In genomic region chr10:73886085-73886529, GRCh38 we compare ENCODE assay signal across 8 cellular contexts. TPM values are rescaled to one million over a fixed set of nuclear protein-coding genes. Genes with fewer than 3 reads are reported as not detected.
DNase-seq lines count a peak whose midpoint lies in the region; ATAC-seq, FAIRE-seq and TF ChIP-seq lines count a peak whose summit lies in the region.

No MANE protein-coding gene starts in this region.

- H3K4me2 ChIP-seq in neural progenitor cell = no peak overlapping the region

- H3K4me3 Mint-ChIP-seq in neural progenitor cell = no peak overlapping the region

- H3K36me3 Mint-ChIP-seq in neural progenitor cell = no peaks in the 10 kb centered on the region

- TF ChIP-seq CTCF in A673 (conservative IDR thresholded peaks at IDR 0.05; ENCODE audit: low read depth, low read length) (peak; percentile 94), fibroblast of mammary gland (conservative IDR thresholded peaks at IDR 0.05; ENCODE audit: control insufficient read depth, insufficient read depth, low read depth, low read length) (peak; percentile 87), neural progenitor cell (IDR thresholded peaks at IDR 0.05) (peak; percentile 93)

- peak; percentile 74 for ATAC-seq in HG03439 (IDR thresholded peaks at IDR 0.05; ENCODE audit: unreplicated experiment)

- intact Hi-C loops in A673 (cut with micrococcal nuclease; ENCODE audit: unreplicated experiment) = loop anchor here (1.0 to 5.0 kb wide), 4 partner anchors 54 to 351 kb away; no protein-coding TSS in a partner anchor

- POLR2A ChIA-PET in A673 (lab: Charles Lee; ENCODE audit: low non-redundant PET) = no interaction called here

- BruUV-seq in A673 (replicated peaks; lab: Mats Ljungman, UMichigan) = no TSS peak

- H3K27ac Mint-ChIP-seq in neural progenitor cell = no peak overlapping the region

- H3K27ac ChIP-seq in A673 (ENCODE audit: low read depth, low read length, poor library complexity, severe bottlenecking) (no peak overlapping the region), neural progenitor cell (no peak overlapping the region), substantia nigra (ENCODE audit: low read depth, low read length, poor library complexity, severe bottlenecking) (no peak overlapping the region)

- H3K36me3 ChIP-seq in A673 (ENCODE audit: insufficient read depth, low read length, poor library complexity, severe bottlenecking) = no peaks in the 10 kb centered on the region
- no peaks in the 10 kb centered on the region for H3K36me3 ChIP-seq in neural progenitor cell

- H3K4me1 ChIP-seq in A673 (ENCODE audit: insufficient read depth, low read length, poor library complexity, severe bottlenecking) (peaks cover 38% of the 10 kb centered on the region), neural progenitor cell (no peaks in the 10 kb centered on the region)

- DNase-seq in A673 (ENCODE audit: low spot score) (peak; percentile 85), GM12892 (ENCODE audit: insufficient read length) (peak; percentile 69), OCI-M2 (lab: John Stamatoyannopoulos, UW; ENCODE audit: unreplicated experiment) (peak; percentile 24), activated T-helper 1 cell treated with Interleukin-2 at 50 U/mL for 16 hours (ENCODE audit: low read depth) (peak; percentile 44), fibroblast of mammary gland (ENCODE audit: low read depth) (peak; percentile 83), neural progenitor cell (ENCODE audit: low spot score) (peak; percentile 86), substantia nigra (lab: John Stamatoyannopoulos, UW) (peak in 40 of 49 donors; percentile 13 to 80 (median 54))

- no peak overlapping the region for H2AFZ ChIP-seq in neural progenitor cell (replicated peaks)

- no peak overlapping the region for H3K9ac ChIP-seq in neural progenitor cell

- TF ChIP-seq POLR2A in GM12892 (IDR thresholded peaks at IDR 0.05; ENCODE audit: low read depth, low read length) = no peak

- H3F3A ChIP-seq in neural progenitor cell (ENCODE audit: low read depth) = no peaks in the 10 kb centered on the region

- H3K9me3 ChIP-seq in A673 (ENCODE audit: low read depth, low read length, poor library complexity, severe bottlenecking) = no peaks in the 10 kb centered on the region
- no peaks in the 10 kb centered on the region for H3K9me3 ChIP-seq in neural progenitor cell (ENCODE audit: low read depth)

- no peaks in the 10 kb centered on the region for H3K27me3 ChIP-seq in A673 (replicated peaks; ENCODE audit: insufficient read depth, low read depth, low read length, poor library complexity)
- H3K27me3 ChIP-seq in neural progenitor cell = no peaks in the 10 kb centered on the region

- H3K9me3 Mint-ChIP-seq in neural progenitor cell = no peaks in the 10 kb centered on the region

- no peaks in the 10 kb centered on the region for H3K79me2 ChIP-seq in neural progenitor cell (ENCODE audit: low read depth)

- no peaks in the 10 kb centered on the region for H3K27me3 Mint-ChIP-seq in neural progenitor cell (ENCODE audit: insufficient read depth, low read depth)

- H3K4me3 ChIP-seq in A673 (ENCODE audit: low read depth, low read length, poor library complexity, severe bottlenecking) (no peak overlapping the region), fibroblast of mammary gland (ENCODE audit: control insufficient read depth, low read depth, low read length) (no peak overlapping the region), neural progenitor cell (no peak overlapping the region)

- peaks cover 5% of the 10 kb centered on the region for H3K4me1 Mint-ChIP-seq in neural progenitor cell

- CTCF ChIA-PET in A673 (lab: Charles Lee) = interaction anchor here (0.6 to 2.9 kb wide), 10 partner anchors 20 to 240 kb away, joined by 3 to 29 read pairs (median 4); partner anchors contain the start of genes PLAU and VCL

- no peaks in the 10 kb centered on the region for H4K20me1 ChIP-seq in neural progenitor cell (ENCODE audit: low read depth)

- no peak for FAIRE-seq in GM12892 (lab: Jason Lieb, UNC)

RNA-seq across cellular contexts. Expression of gene CAMK2G, which starts 11.8 kb away (rescaled TPM):
- total RNA-seq in A673 (2021) (32.7 and 40.3 TPM in 2 replicates), neural progenitor cell (ENCODE audit: low replicate concordance) (35.0 and 36.6 TPM in 2 replicates)
- 13.0 TPM for polyA plus RNA-seq in GM12892 (2012; ENCODE audit: missing spikeins)

RNA-seq across cellular contexts. Expression of gene PLAU, which starts 24.8 kb away (rescaled TPM):
- 6.9 and 8.3 TPM in 2 replicates for total RNA-seq in A673 (2021)
- polyA plus RNA-seq in GM12892 (2012; ENCODE audit: missing spikeins) = 4.9 TPM
- 7.6 and 10.7 TPM in 2 replicates for total RNA-seq in neural progenitor cell (ENCODE audit: low replicate concordance)

Comparison
In these comparisons a context has a peak if more than half of its experiments do, and no peak if none do; other contexts are left out.
1. DNase-seq: peak in every context shown above with its lines; median percentile 86 in neural progenitor cell; 85 in A673; 83 in fibroblast of mammary gland; 69 in GM12892; 54 in substantia nigra; 44 in activated T-helper 1 cell treated with Interleukin-2 at 50 U/mL for 16 hours; 24 in OCI-M2.